14 cellular contexts compared by ENCODE assay signal in genomic region chr9:19193029-19193324, GRCh38.
"Had no signal": no experiment of that assay in that cellular context is flagged by ENCODE, and none has a peak within 500 bp of the region (broad histone marks: within the 10 kb centered on the region; RNA-seq: fewer than 3 reads in every experiment).

No MANE protein-coding gene starts in this region.

- H3K9me3 Mint-ChIP-seq: activated naive CD4-positive, alpha-beta T cell treated with anti-CD3 and anti-CD28 coated beads for 36 hours; activated T-helper 2 cell treated with anti-CD3 and anti-CD28 coated beads, Interferon-gamma antibody, Interleukin-2, Interleukin-4, amounts not matched to agents 10 μg/mL and 5 μg/mL and 100 μg/mL, durations not matched to agents 14 hours and 24 hours and 36 hours; endodermal cell; neural crest cell had no signal

- H3K36me3 ChIP-seq: ascending aorta, thoracic aorta had no signal

- H3K27ac Mint-ChIP-seq: activated naive CD4-positive, alpha-beta T cell treated with anti-CD3 and anti-CD28 coated beads for 36 hours; activated T-helper 2 cell treated with anti-CD3 and anti-CD28 coated beads, Interferon-gamma antibody, Interleukin-2, Interleukin-4, amounts not matched to agents 10 μg/mL and 5 μg/mL and 100 μg/mL, durations not matched to agents 14 hours and 24 hours and 36 hours; endodermal cell had no signal

- ATAC-seq: sciatic nerve had no signal

- H3K27me3 ChIP-seq: ascending aorta, dorsolateral prefrontal cortex had no signal

- DNase-seq: activated CD4-positive, alpha-beta T cell treated with anti-CD3 and anti-CD28 coated beads, Interleukin-2, amount 50 U/mL, for 4 hours; activated CD4-positive, CD25-positive, alpha-beta regulatory T cell treated with anti-CD3 and anti-CD28 coated beads, Interleukin-2, amount 50 U/mL, for 72 hours; activated naive CD4-positive, alpha-beta T cell treated with anti-CD3 and anti-CD28 coated beads for 36 hours; dorsolateral prefrontal cortex; endodermal cell; hippocampal formation; kidney; stimulated activated CD4-positive, alpha-beta T cell treated with anti-CD3 and anti-CD28 coated beads, Interleukin-1b, Interleukin-23, amount 100 ng/mL, for 48 hours; SW 1271 had no signal

- H3K9me3 ChIP-seq: ascending aorta, thoracic aorta had no signal

- H3K4me3 ChIP-seq: ascending aorta, dorsolateral prefrontal cortex, thoracic aorta had no signal

- H3K27ac ChIP-seq: ascending aorta, dorsolateral prefrontal cortex, thoracic aorta had no signal

- H3K4me1 ChIP-seq: ascending aorta had no signal

- H3K4me3 Mint-ChIP-seq: activated naive CD4-positive, alpha-beta T cell treated with anti-CD3 and anti-CD28 coated beads for 36 hours; endodermal cell; neural crest cell had no signal
